In the genomic region with DNA sequence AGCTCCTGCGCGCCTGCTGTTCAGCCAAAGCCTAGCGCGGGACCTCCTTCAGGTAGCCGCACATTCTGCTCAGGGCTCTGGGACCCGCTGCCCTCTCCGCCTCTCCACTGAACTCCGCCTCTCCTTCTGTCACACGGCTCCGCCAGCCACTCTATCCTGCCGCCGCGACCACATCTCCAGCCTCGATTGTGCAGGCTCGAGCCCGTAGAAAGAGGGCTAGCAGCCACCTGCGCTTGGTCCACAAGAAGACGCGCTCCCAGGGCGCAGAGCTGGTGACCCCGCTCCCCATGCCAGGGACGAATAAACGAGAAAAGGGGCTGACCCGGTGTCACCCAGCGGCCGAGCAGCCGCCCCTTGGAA, we compare ENCODE assay signal across 8 cellular contexts. TPM values are rescaled to one million over a fixed set of nuclear protein-coding genes. Genes with fewer than 3 reads are reported as not detected.
A peak's percentile ranks its signal among the peaks of the same experiment; 100 is the strongest.
DNase-seq lines count a peak whose midpoint lies in the region; ATAC-seq, FAIRE-seq and TF ChIP-seq lines count a peak whose summit lies in the region.

No MANE protein-coding gene starts in this region.

- H2AFZ ChIP-seq in keratinocyte (ENCODE audit: control insufficient read depth, low read length), result no peak overlapping the region

- DNase-seq in activated CD4-positive, alpha-beta T cell treated with anti-CD3 and anti-CD28 coated beads for 48 hours, result peak; percentile 32
- no peak for DNase-seq in activated CD4-positive, alpha-beta T cell treated with anti-CD3 and anti-CD28 coated beads, Interleukin-2, amount 50 U/mL, for 1 hour
- DNase-seq in activated naive CD4-positive, alpha-beta T cell treated with anti-CD3 and anti-CD28 coated beads, Interleukin-2, amount 50 U/mL, for 16 hours, result peak; percentile 21
- DNase-seq in keratinocyte (ENCODE audit: low read depth, low spot score) (no peak), foreskin melanocyte (no peak), left colon (no peak)

- H4K20me1 ChIP-seq in keratinocyte (ENCODE audit: control insufficient read depth, extremely low read depth, insufficient read depth, low read length), result no peaks in the 10 kb centered on the region

- intact Hi-C loops in left colon (cut with DNase I, micrococcal nuclease), result no loop called here

- dilution Hi-C loops in keratinocyte (cut with MboI; ENCODE audit: extremely low pct_ligation_motif_present, low sequenced_read_pairs), result no loop called here

- H3K4me3 ChIP-seq in keratinocyte (ENCODE audit: control insufficient read depth in 2 of 3, extremely low read depth in 1 of 3, insufficient read depth in 2 of 3, low read depth in 1 of 3, low read length in 3 of 3), result no peak overlapping the region
- peak overlapping the region in 4 of 5 donors; percentile 54 to 66 (median 62) for H3K4me3 ChIP-seq in subcutaneous abdominal adipose tissue (ENCODE audit: low read depth in 1 of 5, low read length in 5 of 5)

- no peak for FAIRE-seq in keratinocyte (lab: Jason Lieb, UNC)

- TF ChIP-seq CTCF in keratinocyte (optimal IDR thresholded peaks at IDR 0.05 in 1 of 3, IDR thresholded peaks at IDR 0.05 in 1 of 3, conservative IDR thresholded peaks at IDR 0.05 in 1 of 3; ENCODE audit: extremely low read depth in 1 of 3, insufficient read depth in 2 of 3, low read length in 3 of 3), result no peak

- H3K9ac ChIP-seq in keratinocyte (ENCODE audit: control insufficient read depth, extremely low read depth, insufficient read depth, low read length) (no peak overlapping the region), subcutaneous abdominal adipose tissue (ENCODE audit: low read length in 5 of 5) (no peak overlapping the region)

- peak overlapping the region; percentile 87 for H3K4me2 ChIP-seq in keratinocyte (ENCODE audit: control insufficient read depth, extremely low read depth, insufficient read depth, low read depth, low read length)

- H3K36me3 ChIP-seq in keratinocyte (ENCODE audit: control insufficient read depth in 2 of 2, extremely low read depth in 1 of 2, insufficient read depth in 2 of 2, low read length in 2 of 2) (no peaks in the 10 kb centered on the region), subcutaneous abdominal adipose tissue (ENCODE audit: control insufficient read depth in 5 of 5, insufficient read depth in 5 of 5, low read length in 5 of 5) (no peaks in the 10 kb centered on the region)

- peaks cover 2% of the 10 kb centered on the region for H3K9me1 ChIP-seq in keratinocyte (ENCODE audit: control insufficient read depth, extremely low read depth, insufficient read depth, low read length)

- H3K4me1 ChIP-seq in keratinocyte (ENCODE audit: control insufficient read depth, extremely low read depth, insufficient read depth, low read length) (peaks cover 32% of the 10 kb centered on the region), subcutaneous abdominal adipose tissue (ENCODE audit: control insufficient read depth in 5 of 5, insufficient read depth in 5 of 5, low read length in 5 of 5) (peaks cover 6 to 45% (median 26%) of the 10 kb centered on the region in 5 donors)

- H3K27me3 ChIP-seq in keratinocyte (ENCODE audit: control insufficient read depth, extremely low read depth, insufficient read depth, low read length) (peaks cover 10% of the 10 kb centered on the region), subcutaneous abdominal adipose tissue (ENCODE audit: control insufficient read depth in 5 of 5, insufficient read depth in 4 of 5, low read length in 5 of 5) (peaks cover 0 to 33% (median 27%) of the 10 kb centered on the region in 5 donors)

- no peak overlapping the region for H3K27ac ChIP-seq in keratinocyte (ENCODE audit: control insufficient read depth, insufficient read depth, low read length)
- no peak overlapping the region for H3K27ac ChIP-seq in subcutaneous abdominal adipose tissue (ENCODE audit: low read depth, low read length)

- ATAC-seq in HG03460 (IDR thresholded peaks at IDR 0.05; ENCODE audit: unreplicated experiment), result no peak
- ATAC-seq in left colon, result no peak

- H3K9me3 ChIP-seq in keratinocyte (ENCODE audit: control insufficient read depth, low read depth, low read length) (no peaks in the 10 kb centered on the region), subcutaneous abdominal adipose tissue (ENCODE audit: control insufficient read depth in 5 of 5, low read length in 5 of 5) (no peaks in the 10 kb centered on the region)

- no peaks in the 10 kb centered on the region for H3K79me2 ChIP-seq in keratinocyte (ENCODE audit: control insufficient read depth, insufficient read depth, low read length)

RNA-seq across cellular contexts. Expression of gene VIPR1, which starts 1.1 kb away (rescaled TPM):
- polyA plus RNA-seq in keratinocyte, result 4.5 to 10.0 TPM (median 8.5 TPM) in 3 replicates
- polyA plus RNA-seq in keratinocyte (2011; ENCODE audit: low read depth), result 4.2 TPM
- polyA plus RNA-seq in keratinocyte (2011; cell fraction: cytosol; rRNA removed), result 5.8 and 6.4 TPM in 2 replicates
- 34.3 and 50.3 TPM in 2 replicates for polyA plus RNA-seq in keratinocyte (2011; cell fraction: nucleus; rRNA removed)
- polyA plus RNA-seq in keratinocyte (2012; ENCODE audit: low replicate concordance), result 7.3 and 13.0 TPM in 2 replicates
- 8.1 to 27.4 TPM (median 13.3 TPM) in 3 replicates for polyA minus RNA-seq in keratinocyte
- 12.7 TPM for polyA minus RNA-seq in keratinocyte (2011; cell fraction: cytosol; rRNA and poly(A)+ RNA removed)
- polyA minus RNA-seq in keratinocyte (2011; cell fraction: nucleus; rRNA and poly(A)+ RNA removed), result 22.4 and 27.5 TPM in 2 replicates
- 100 to 1,000 TPM; 128 to 137 TPM for total RNA-seq in left colon

Comparison
In these comparisons a context has a peak if more than half of its experiments do, and no peak if none do; other contexts are left out.
1. DNase-seq: peak in activated CD4-positive, alpha-beta T cell treated with anti-CD3 and anti-CD28 coated beads for 48 hours (single experiment) and activated naive CD4-positive, alpha-beta T cell treated with anti-CD3 and anti-CD28 coated beads, Interleukin-2, amount 50 U/mL, for 16 hours (single experiment); none in activated CD4-positive, alpha-beta T cell treated with anti-CD3 and anti-CD28 coated beads, Interleukin-2, amount 50 U/mL, for 1 hour (single experiment), keratinocyte (single experiment), foreskin melanocyte (single experiment) and left colon (0 of 2).
2. H3K4me3 ChIP-seq: peak in subcutaneous abdominal adipose tissue (4 of 5); none in keratinocyte (0 of 3).